Comparison of ENCODE assay signal across 17 cellular contexts in genomic region chr19:40249201-40249600, GRCh38. TPM values are rescaled to one million over a fixed set of nuclear protein-coding genes. Genes with fewer than 3 reads are reported as not detected.
"Had no signal": no experiment of that assay in that cellular context is flagged by ENCODE, and none has a peak within 500 bp of the region (broad histone marks: within the 10 kb centered on the region; RNA-seq: fewer than 3 reads in every experiment).

No MANE protein-coding gene starts in this region.

- H3K4me2 ChIP-seq: neural progenitor cell had no signal

- H3K4me3 ChIP-seq: esophagus squamous epithelium, neural progenitor cell, ovary, tibial artery, uterus had no signal

- H3K9ac ChIP-seq: neural progenitor cell had no signal

- H3K9me3 Mint-ChIP-seq: mesothelial cell of epicardium, neural progenitor cell had no signal

- FAIRE-seq: astrocyte had no signal

- H3K27ac Mint-ChIP-seq: mesothelial cell of epicardium, neural progenitor cell had no signal

- H2AFZ ChIP-seq: neural progenitor cell had no signal

- DNase-seq: activated CD4-positive, CD25-positive, alpha-beta regulatory T cell treated with anti-CD3 and anti-CD28 coated beads, Interleukin-2, amount 50 U/mL, for 72 hours; activated naive CD4-positive, alpha-beta T cell; esophagus squamous epithelium; glutamatergic neuron; hypothalamus; ovary; stimulated activated CD4-positive, alpha-beta T cell treated with anti-CD3 and anti-CD28 coated beads, Interleukin-1b, Interleukin-23, amount 100 ng/mL, for 48 hours; tibial artery; uterus had no signal

- H3K36me3 ChIP-seq: neural progenitor cell, ovary, uterus had no signal

- H3K4me1 ChIP-seq: neural progenitor cell, uterus had no signal

- H3K4me3 Mint-ChIP-seq: mesothelial cell of epicardium, neural progenitor cell had no signal

- H3K9me3 ChIP-seq: esophagus squamous epithelium, ovary, tibial artery, uterus had no signal

- H3K27me3 ChIP-seq: esophagus squamous epithelium, neural progenitor cell, ovary, tibial artery, uterus had no signal

- H3K27ac ChIP-seq: esophagus squamous epithelium, neural progenitor cell, ovary, tibial artery, uterus had no signal

RNA-seq across cellular contexts. Expression of gene CCNP, which starts 22.7 kb away (rescaled TPM):
- total RNA-seq: activated CD8-positive, alpha-beta memory T cell treated with anti-CD3 and anti-CD28 coated beads for 36 hours; bronchial epithelial cell; esophagus squamous epithelium had no signal

RNA-seq across cellular contexts. Expression of gene TTC9B, which starts 31.0 kb away (rescaled TPM):
- total RNA-seq: activated CD8-positive, alpha-beta memory T cell treated with anti-CD3 and anti-CD28 coated beads for 36 hours; astrocyte; bronchial epithelial cell; esophagus squamous epithelium; fibroblast of villous mesenchyme; kidney epithelial cell; lower leg skin; mesothelial cell of epicardium; ovary; uterus had no signal
- polyA plus RNA-seq: ovary had no signal
